In the genomic region with DNA sequence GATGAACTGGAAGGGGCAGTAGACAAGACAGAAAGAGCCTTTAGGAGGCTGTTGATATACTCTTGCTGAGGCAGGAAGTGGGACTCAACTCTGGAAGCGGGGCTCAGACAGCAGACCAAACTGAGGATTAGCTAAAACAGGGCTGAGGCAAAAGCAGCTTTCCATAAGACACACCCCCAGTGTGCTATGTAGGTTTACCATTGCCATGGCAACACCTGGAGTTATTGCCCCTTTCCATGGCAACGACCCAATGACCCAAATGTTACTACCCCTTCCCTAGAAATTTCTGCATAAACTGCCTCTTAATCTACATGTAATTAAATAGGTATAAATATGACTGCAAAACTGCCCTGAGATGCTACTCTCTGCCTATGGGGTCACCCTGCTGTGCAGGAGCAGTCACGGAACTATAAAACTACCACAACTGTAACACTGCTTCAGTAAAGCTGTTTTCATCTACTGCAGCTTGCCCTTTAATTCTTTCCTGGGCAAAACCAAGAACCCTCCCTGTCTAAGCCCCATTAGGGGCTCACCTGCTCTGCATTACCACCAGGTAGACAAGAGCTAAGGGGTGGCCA, we compare ENCODE assay signal across 27 cellular contexts.
"Had no signal": no experiment of that assay in that cellular context is flagged by ENCODE, and none has a peak within 500 bp of the region (broad histone marks: within the 10 kb centered on the region; RNA-seq: fewer than 3 reads in every experiment).

No MANE protein-coding gene starts in this region.

- H3K4me1 ChIP-seq: breast epithelium had no signal

- FAIRE-seq: endometrium, keratinocyte, urothelium cell line had no signal

- ATAC-seq: activated CD4-positive, alpha-beta T cell treated with anti-CD3 and anti-CD28 coated beads for 36 hours; activated CD8-positive, alpha-beta memory T cell treated with anti-CD3 and anti-CD28 coated beads, Interleukin-2, amount 10 ng/mL, durations not matched to agents 7 days and 5 days; activated CD8-positive, alpha-beta T cell treated with anti-CD3 and anti-CD28 coated beads, Interleukin-2, amount 10 ng/mL, durations not matched to agents 7 days and 5 days; activated naive CD4-positive, alpha-beta T cell treated with anti-CD3 and anti-CD28 coated beads, Interleukin-2, amount 50 U/mL, for 72 hours; activated T-cell treated with anti-CD3 and anti-CD28 coated beads, Interleukin-2, amount 50 U/mL, for 72 hours; left cardiac atrium; naive thymus-derived CD8-positive, alpha-beta T cell; sciatic nerve had no signal

- H3K9me3 ChIP-seq: breast epithelium had no signal

- H3K27ac ChIP-seq: breast epithelium, epithelial cell of prostate, esophagus squamous epithelium, skin epidermis, thoracic aorta had no signal

- H3K36me3 ChIP-seq: breast epithelium, esophagus squamous epithelium, thoracic aorta had no signal

- H3K27ac Mint-ChIP-seq: activated CD4-positive, alpha-beta T cell treated with anti-CD3 and anti-CD28 coated beads for 36 hours; activated CD8-positive, alpha-beta memory T cell treated with anti-CD3 and anti-CD28 coated beads, Interleukin-2, amount 10 ng/mL, durations not matched to agents 7 days and 5 days; activated CD8-positive, alpha-beta T cell treated with anti-CD3 and anti-CD28 coated beads, Interleukin-2, amount 10 ng/mL, durations not matched to agents 7 days and 5 days; activated naive CD4-positive, alpha-beta T cell treated with anti-CD3 and anti-CD28 coated beads, Interleukin-2, amount 50 U/mL, for 72 hours; activated T-cell treated with anti-CD3 and anti-CD28 coated beads, Interleukin-2, amount 50 U/mL, for 72 hours; naive thymus-derived CD8-positive, alpha-beta T cell; stimulated activated naive CD8-positive, alpha-beta T cell treated with anti-CD3 and anti-CD28 coated beads, Interleukin-15, Interleukin-2, amounts not matched to agents 100 ng/mL and 50 ng/mL, for 24 hours had no signal

- DNase-seq: activated CD4-positive, alpha-beta T cell treated with anti-CD3 and anti-CD28 coated beads for 36 hours; activated CD4-positive, CD25-positive, alpha-beta regulatory T cell; activated CD8-positive, alpha-beta memory T cell treated with anti-CD3 and anti-CD28 coated beads, Interleukin-2, amount 10 ng/mL, durations not matched to agents 7 days and 5 days; activated CD8-positive, alpha-beta T cell treated with anti-CD3 and anti-CD28 coated beads, Interleukin-2, amount 10 ng/mL, durations not matched to agents 7 days and 5 days; activated naive CD4-positive, alpha-beta T cell; activated T-cell treated with anti-CD3 and anti-CD28 coated beads for 4 hours; activated T-cell treated with anti-CD3 and anti-CD28 coated beads, Interleukin-2, amount 50 U/mL, for 72 hours; central memory CD4-positive, alpha-beta T cell; esophagus squamous epithelium; foreskin melanocyte; glutamatergic neuron; left cardiac atrium; naive thymus-derived CD8-positive, alpha-beta T cell; stimulated activated CD4-positive, alpha-beta T cell treated with anti-CD3 and anti-CD28 coated beads, Interleukin-12 subunit alpha, Interleukin-12 subunit beta, amount 100 ng/mL, for 4 hours; stimulated activated CD4-positive, alpha-beta T cell treated with anti-CD3 and anti-CD28 coated beads, Interleukin-4, amount 100 ng/mL, for 1 hour; T-helper 2 cell; trophoblast cell had no signal

- H3K4me3 Mint-ChIP-seq: activated CD4-positive, alpha-beta T cell treated with anti-CD3 and anti-CD28 coated beads for 36 hours; activated CD8-positive, alpha-beta memory T cell treated with anti-CD3 and anti-CD28 coated beads, Interleukin-2, amount 10 ng/mL, durations not matched to agents 7 days and 5 days; activated CD8-positive, alpha-beta T cell treated with anti-CD3 and anti-CD28 coated beads, Interleukin-2, amount 10 ng/mL, durations not matched to agents 7 days and 5 days; activated T-cell treated with anti-CD3 and anti-CD28 coated beads, Interleukin-2, amount 50 U/mL, for 72 hours; naive thymus-derived CD8-positive, alpha-beta T cell; stimulated activated naive CD8-positive, alpha-beta T cell treated with anti-CD3 and anti-CD28 coated beads, Interleukin-15, Interleukin-2, amounts not matched to agents 100 ng/mL and 50 ng/mL, for 24 hours had no signal

- H3K4me3 ChIP-seq: breast epithelium, esophagus squamous epithelium, skin epidermis, thoracic aorta had no signal

- H3K9me3 Mint-ChIP-seq: stimulated activated naive CD8-positive, alpha-beta T cell treated with anti-CD3 and anti-CD28 coated beads, Interleukin-15, Interleukin-2, amounts not matched to agents 100 ng/mL and 50 ng/mL, for 24 hours had no signal

- H3K4me1 Mint-ChIP-seq: activated CD4-positive, alpha-beta T cell treated with anti-CD3 and anti-CD28 coated beads for 36 hours; activated CD8-positive, alpha-beta memory T cell treated with anti-CD3 and anti-CD28 coated beads, Interleukin-2, amount 10 ng/mL, durations not matched to agents 7 days and 5 days; naive thymus-derived CD8-positive, alpha-beta T cell had no signal
